In genomic region chr16:66354321-66354854, GRCh38 we compare ENCODE assay signal across 20 cellular contexts. TPM values are rescaled to one million over a fixed set of nuclear protein-coding genes. Genes with fewer than 3 reads are reported as not detected.
DNase-seq lines count a peak whose midpoint lies in the region; ATAC-seq and TF ChIP-seq lines count a peak whose summit lies in the region.
"Had no signal": no experiment of that assay in that cellular context is flagged by ENCODE, and none has a peak within 500 bp of the region (broad histone marks: within the 10 kb centered on the region; RNA-seq: fewer than 3 reads in every experiment).

No MANE protein-coding gene starts in this region.

- no peak for ATAC-seq in GM18502 (IDR thresholded peaks at IDR 0.05; ENCODE audit: poor library complexity, unreplicated experiment)
- ATAC-seq: SK-N-SH treated with all-trans-retinoic acid at 6 μM for 48 hours had no signal

- H3K4me3 ChIP-seq in mesenchymal stem cell (ENCODE audit: insufficient read depth in 1 of 2, low read depth in 1 of 2, low read length in 2 of 2) (peak overlapping the region in 1 of 2 experiments; percentile 50), spleen (no peak overlapping the region)
- H3K4me3 ChIP-seq: PC-9 had no signal

- no peak overlapping the region for H4K91ac ChIP-seq in mesenchymal stem cell (ENCODE audit: low read length)

- H3K4me2 ChIP-seq in mesenchymal stem cell (ENCODE audit: low read length, poor library complexity, severe bottlenecking) = no peak overlapping the region
- H3K4me2 ChIP-seq: PC-9 had no signal

- H2BK5ac ChIP-seq in mesenchymal stem cell (ENCODE audit: low read depth, low read length, poor library complexity, severe bottlenecking) = no peak overlapping the region

- H3K4me1 ChIP-seq in mesenchymal stem cell (ENCODE audit: control insufficient read depth, insufficient read depth, low read depth, low read length) = peaks cover 12% of the 10 kb centered on the region
- peaks cover 0 to 17% (median 10%) of the 10 kb centered on the region in 6 donors for H3K4me1 ChIP-seq in spleen

- no peak overlapping the region for H2AK5ac ChIP-seq in mesenchymal stem cell (ENCODE audit: low read length, severe bottlenecking)

- H3K27me3 ChIP-seq in mesenchymal stem cell (ENCODE audit: control insufficient read depth in 1 of 2, insufficient read depth in 1 of 2, low read length in 2 of 2) (peaks cover 36 to 70% of the 10 kb centered on the region in 2 experiments), spleen (replicated peaks in 1 of 7) (peaks cover 0 to 65% (median 0%) of the 10 kb centered on the region in 7 donors)

- intact Hi-C loops in spleen (cut with DNase I; ENCODE audit: low total_unique reads) = no loop called here

- no peak for TF ChIP-seq CTCF in spleen (IDR thresholded peaks at IDR 0.05 in 8 of 11, conservative IDR thresholded peaks at IDR 0.05 in 3 of 11)

- H4K8ac ChIP-seq in mesenchymal stem cell (ENCODE audit: low read length) = no peak overlapping the region

- H3K9me3 ChIP-seq in mesenchymal stem cell (ENCODE audit: control insufficient read depth, low read length) (no peaks in the 10 kb centered on the region), spleen (peaks cover 0 to 2% (median 0%) of the 10 kb centered on the region in 8 donors)

- no peak overlapping the region for H2BK15ac ChIP-seq in mesenchymal stem cell (ENCODE audit: low read depth, poor library complexity, severe bottlenecking)

- no peak overlapping the region for H2BK12ac ChIP-seq in mesenchymal stem cell (ENCODE audit: low read length in 2 of 2)

- no peak overlapping the region for H3K27ac ChIP-seq in mesenchymal stem cell (ENCODE audit: low read length, poor library complexity, severe bottlenecking)
- no peak overlapping the region for H3K27ac ChIP-seq in spleen
- H3K27ac ChIP-seq: C4-2B, PC-9, RWPE1 had no signal

- H3K9ac ChIP-seq in mesenchymal stem cell (ENCODE audit: low read length) = peak overlapping the region; percentile 42

- H3K14ac ChIP-seq in mesenchymal stem cell (ENCODE audit: low read length in 2 of 2) = no peak overlapping the region

- 66% methylated on average over 4 of the region's 4 CpGs for WGBS in mesenchymal stem cell
- 38 to 60% (median 41%) methylated on average over 4 of the region's 4 CpGs for WGBS in spleen, 5 donors

- H3K36me3 ChIP-seq in mesenchymal stem cell (ENCODE audit: control insufficient read depth in 1 of 2, insufficient read depth in 2 of 2, low read depth in 1 of 2, low read length in 2 of 2) (no peaks in the 10 kb centered on the region), spleen (no peaks in the 10 kb centered on the region)

- H2BK120ac ChIP-seq in mesenchymal stem cell (ENCODE audit: low read depth, low read length) = no peak overlapping the region

- no peak for TF ChIP-seq POLR2A in spleen (IDR thresholded peaks at IDR 0.05)

- no peak overlapping the region for H3K4ac ChIP-seq in mesenchymal stem cell (ENCODE audit: low read depth in 1 of 2, low read length in 2 of 2)

- H3K23ac ChIP-seq in mesenchymal stem cell (ENCODE audit: low read length in 2 of 2) = no peak overlapping the region

- no peak overlapping the region for H3K18ac ChIP-seq in mesenchymal stem cell (ENCODE audit: low read depth in 1 of 2, low read length in 2 of 2)

- H2AFZ ChIP-seq in mesenchymal stem cell (ENCODE audit: low read depth, low read length) = no peak overlapping the region
- H2AFZ ChIP-seq: PC-9 had no signal

- no peaks in the 10 kb centered on the region for H3K79me1 ChIP-seq in mesenchymal stem cell (replicated peaks; ENCODE audit: low read length, poor library complexity, severe bottlenecking)

- DNase-seq in ELF-1 (ENCODE audit: low read depth, low spot score) = peak; percentile 82
- peak; percentile 24 for DNase-seq in MV-4-11 (lab: John Stamatoyannopoulos, UW)
- DNase-seq in mesenchymal stem cell = no peak
- peak; percentile 2 for DNase-seq in spleen
- DNase-seq in activated CD4-positive, alpha-beta T cell treated with anti-CD3 and anti-CD28 coated beads, Interleukin-2, amount 50 U/mL, for 4 hours = no peak
- no peak for DNase-seq in amniotic stem cell (lab: John Stamatoyannopoulos, UW)
- DNase-seq: AML-193, DMS 273 treated with DMSO at 0.1 percent for 48 hours, DND-41, KBM-7, NCI-H1417 treated with DMSO at 0.1 percent for 48 hours, NCI-H1930, NCI-H2171, NCI-H526, PC-9, SIG-M5 had no signal

RNA-seq across cellular contexts. Expression of gene CDH5, which starts 12.1 kb away (rescaled TPM):
- polyA plus RNA-seq in mesenchymal stem cell (2013, experiment 1 of 2) = 0.01 TPM
- polyA plus RNA-seq in mesenchymal stem cell (2013, experiment 2 of 2) = not detected
- total RNA-seq in spleen = 10 to 100 TPM; 33.2 to 62.7 (median 46.6) TPM
- polyA plus RNA-seq in spleen = 10 to 100 TPM in 1 of 3 donors, 1 to 10 TPM in 2; 6.7 to 12.6 (median 8.9) TPM

Comparison
In these comparisons a context has a peak if more than half of its experiments do, and no peak if none do; other contexts are left out.
1. DNase-seq: peak in ELF-1 (single experiment), MV-4-11 (single experiment) and spleen (single experiment); none in mesenchymal stem cell (single experiment), activated CD4-positive, alpha-beta T cell treated with anti-CD3 and anti-CD28 coated beads, Interleukin-2, amount 50 U/mL, for 4 hours (0 of 2) and amniotic stem cell (single experiment).